Comparison of ENCODE assay signal across 21 cellular contexts in the genomic region with DNA sequence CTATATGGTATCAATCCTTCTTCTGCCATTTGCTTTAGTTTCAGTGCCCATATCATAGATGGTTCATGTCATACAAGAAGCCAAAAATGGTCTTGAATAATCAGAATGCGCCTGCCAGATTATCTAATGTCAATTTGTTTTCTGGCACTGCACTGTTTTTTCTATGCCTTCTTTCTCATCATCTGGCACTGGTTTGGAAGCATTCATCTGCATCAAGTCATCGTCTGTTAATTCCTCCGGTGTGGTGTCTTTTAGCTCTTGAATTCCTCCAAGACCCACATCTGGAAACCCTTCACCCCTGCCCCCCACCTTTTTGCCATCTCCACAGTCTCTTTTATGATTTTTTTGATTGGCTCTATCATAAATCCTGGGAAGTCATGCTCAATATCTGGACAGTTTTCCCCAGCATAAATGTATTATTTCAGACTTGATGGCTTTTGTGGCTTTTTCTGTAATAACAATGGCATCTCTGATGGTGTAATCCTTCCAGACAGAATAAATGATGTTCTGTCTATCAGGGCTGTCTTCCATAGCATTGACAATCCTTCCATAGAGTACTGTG. TPM values are rescaled to one million over a fixed set of nuclear protein-coding genes. Genes with fewer than 3 reads are reported as not detected.
DNase-seq lines count a peak whose midpoint lies in the region; ATAC-seq, FAIRE-seq and TF ChIP-seq lines count a peak whose summit lies in the region.
"Had no signal": no experiment of that assay in that cellular context is flagged by ENCODE, and none has a peak within 500 bp of the region (broad histone marks: within the 10 kb centered on the region; RNA-seq: fewer than 3 reads in every experiment).

No MANE protein-coding gene starts in this region.

- POLR2A ChIA-PET in A549 (lab: Yijun Ruan, JAX), result no interaction called here

- TF ChIP-seq EP300 in A549 (IDR thresholded peaks at IDR 0.05), result no peak

- H3K9me3 ChIP-seq in A549, result peaks cover 8% of the 10 kb centered on the region; the same call in 2 of the 3 replicates
- H3K9me3 ChIP-seq in MG63, result no peaks in the 10 kb centered on the region
- H3K9me3 ChIP-seq: BE2C, HAP-1 had no signal

- H3K36me3 ChIP-seq in MG63, result no peaks in the 10 kb centered on the region
- H3K36me3 ChIP-seq: BE2C, HAP-1 had no signal

- FAIRE-seq in A549 (lab: Jason Lieb, UNC), result peak; percentile 39
- FAIRE-seq: D721Med, GM12878 had no signal

- H3K4me3 ChIP-seq in A549 (no peak overlapping the region), MG63 (no peak overlapping the region), fibroblast of mammary gland (ENCODE audit: control insufficient read depth, low read depth, low read length) (no peak overlapping the region)
- H3K4me3 ChIP-seq: GM12878, HAP-1 had no signal

- TF ChIP-seq CTCF in A549 (IDR thresholded peaks at IDR 0.05) (no peak), fibroblast of mammary gland (conservative IDR thresholded peaks at IDR 0.05; ENCODE audit: control insufficient read depth, insufficient read depth, low read depth, low read length) (no peak)

- WGBS in A549 (ENCODE audit: missing lambda C conversion rate), result 67% methylated on average over 3 of the region's 3 CpGs

- H3K4me2 ChIP-seq in A549, result no peak overlapping the region

- TF ChIP-seq RAD21 in A549 (conservative IDR thresholded peaks at IDR 0.05 in 1 of 2, IDR thresholded peaks at IDR 0.05 in 1 of 2), result no peak

- DNase-seq in A549 (ENCODE audit: low read depth in 1 of 2, low spot score in 1 of 2) (no peak), EH (ENCODE audit: low read depth) (peak; percentile 4), MG63 (peak; percentile 25), fibroblast of mammary gland (ENCODE audit: low read depth) (peak; percentile 22), iPS-NIHi7 (ENCODE audit: extremely low spot score) (no peak), EL (no peak)
- DNase-seq: 8988T; ACHN; BE2C; CD8-positive, alpha-beta T cell; COR-L47; DMS153; DMS79 treated with DMSO at 0.1 percent for 48 hours; GF-D8; GOT3; Karpas-422 had no signal

- no peak for TF ChIP-seq POLR2A in A549 (IDR thresholded peaks at IDR 0.05; ENCODE audit: low read length)

- H3K27me3 ChIP-seq in MG63, result no peaks in the 10 kb centered on the region
- H3K27me3 ChIP-seq: BE2C had no signal

- H3K27ac ChIP-seq in A549, result no peak overlapping the region

- CTCF ChIA-PET in A549 (lab: Yijun Ruan, JAX), result no interaction called here

- no peak for ATAC-seq in A549
- ATAC-seq in GM18907 (IDR thresholded peaks at IDR 0.05; ENCODE audit: unreplicated experiment), result no peak
- ATAC-seq: CD8-positive, alpha-beta T cell; GM12878 had no signal

- no peaks in the 10 kb centered on the region for H3K4me1 ChIP-seq in A549
- H3K4me1 ChIP-seq: BE2C, HAP-1 had no signal

TF ChIP-seq in A549, 52 proteins besides CTCF, POLR2A, EP300 and RAD21:
- TF ChIP-seq PHF8 (IDR thresholded peaks at IDR 0.05; ENCODE audit: borderline replicate concordance, low read depth), result no peak

RNA-seq across cellular contexts. Expression of a gene that starts 10.5 kb away (rescaled TPM):
- polyA plus RNA-seq in A549 (2011; rRNA removed) (11.8 and 14.7 TPM in 2 replicates), A549 (2017; fragmentation: RNase III; extraction: RNeasy Plus Mini Kit Qiagen cat#74134 plus additional on column Dnase treatment) (6.2 to 8.4 TPM (median 6.3 TPM) in 3 replicates)
- polyA plus RNA-seq in A549 (2012; cell fraction: cytosol; rRNA removed), result 7.5 and 10.0 TPM in 2 replicates
- polyA plus RNA-seq in A549 (2012; cell fraction: nucleus; rRNA removed), result 7.4 and 11.2 TPM in 2 replicates
- 8.4 and 13.9 TPM in 2 replicates for polyA minus RNA-seq in A549 (2011; rRNA and poly(A)+ RNA removed)
- 0.52 and 0.53 TPM in 2 replicates for total RNA-seq in MG63 (2014; rRNA removed; shearing (Covaris generic); ENCODE audit: low replicate concordance)
- total RNA-seq: CD8-positive, alpha-beta T cell had no signal
- polyA plus RNA-seq: CD14-positive monocyte had no signal

Comparison
In these comparisons a context has a peak if more than half of its experiments do, and no peak if none do; other contexts are left out.
1. DNase-seq: peak in EH (single experiment), MG63 (single experiment) and fibroblast of mammary gland (single experiment); none in A549 (0 of 2), iPS-NIHi7 (single experiment) and EL (single experiment).